ENCODE assay signal across 23 cellular contexts in the genomic region with DNA sequence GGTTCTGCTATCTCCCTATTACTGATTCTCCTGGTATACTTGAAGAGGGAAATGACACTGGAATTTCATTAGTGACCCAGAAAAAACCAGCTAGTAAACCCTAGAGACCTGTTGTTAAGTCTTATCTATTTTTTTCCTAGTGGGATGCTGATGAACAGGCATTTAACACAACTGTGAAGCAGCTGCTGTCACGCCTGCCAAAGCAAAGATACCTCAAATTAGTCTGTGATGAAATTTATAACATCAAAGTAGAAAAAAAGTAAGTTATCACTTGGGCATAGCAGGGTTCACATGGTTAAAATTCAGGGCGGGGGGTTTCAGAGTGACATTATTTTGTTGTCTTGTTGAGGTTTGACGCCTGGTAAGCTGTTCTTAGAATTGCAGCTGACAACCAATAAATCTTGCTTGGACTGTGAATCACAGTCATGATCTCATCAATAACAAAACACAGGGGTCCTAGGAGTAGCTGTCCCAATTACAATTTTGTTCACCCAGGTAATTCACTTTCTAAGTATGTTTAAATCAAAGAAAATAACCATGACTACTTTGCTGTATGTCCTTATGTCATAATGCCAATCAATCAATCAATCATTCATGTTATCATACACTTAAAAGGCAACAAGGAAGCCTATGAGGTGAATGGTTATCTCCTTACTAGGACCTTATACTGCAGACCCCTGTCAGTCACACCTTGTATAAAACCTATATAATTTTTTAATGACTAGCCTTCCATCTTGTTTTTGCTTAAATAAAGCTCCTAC. TPM values are rescaled to one million over a fixed set of nuclear protein-coding genes. Genes with fewer than 3 reads are reported as not detected.
A peak's percentile ranks its signal among the peaks of the same experiment; 100 is the strongest.
DNase-seq lines count a peak whose midpoint lies in the region; ATAC-seq and TF ChIP-seq lines count a peak whose summit lies in the region.
"Had no signal": no experiment of that assay in that cellular context is flagged by ENCODE, and none has a peak within 500 bp of the region (broad histone marks: within the 10 kb centered on the region; RNA-seq: fewer than 3 reads in every experiment).

No MANE protein-coding gene starts in this region.

- H3K4me1 ChIP-seq in CD4-positive, CD25-positive, alpha-beta regulatory T cell (ENCODE audit: control insufficient read depth, insufficient read depth, low read length, poor library complexity, severe bottlenecking), result peaks cover 23% of the 10 kb centered on the region

- POLR2A ChIA-PET in HEK293T (lab: Yijun Ruan, JAX), result interaction anchor here (0.9 kb wide), 1 partner anchor 173 kb away, joined by 3 read pairs; no protein-coding TSS in a partner anchor

- H3K27ac Mint-ChIP-seq in CD4-positive, CD25-positive, alpha-beta regulatory T cell, result no peak overlapping the region
- peak overlapping the region; percentile 71 for H3K27ac Mint-ChIP-seq in activated naive CD8-positive, alpha-beta T cell treated with anti-CD3 and anti-CD28 coated beads for 36 hours
- H3K27ac Mint-ChIP-seq: memory B cell, progenitor cell of endocrine pancreas had no signal

- H3K4me1 Mint-ChIP-seq in CD4-positive, CD25-positive, alpha-beta regulatory T cell, result peaks cover 29 to 35% (median 33%) of the 10 kb centered on the region in 4 donors
- H3K4me1 Mint-ChIP-seq in activated naive CD8-positive, alpha-beta T cell treated with anti-CD3 and anti-CD28 coated beads for 36 hours, result peaks cover 30% of the 10 kb centered on the region

- no peaks in the 10 kb centered on the region for H3K9me3 Mint-ChIP-seq in CD4-positive, CD25-positive, alpha-beta regulatory T cell
- H3K9me3 Mint-ChIP-seq in activated naive CD8-positive, alpha-beta T cell treated with anti-CD3 and anti-CD28 coated beads for 36 hours, result no peaks in the 10 kb centered on the region
- H3K9me3 Mint-ChIP-seq: memory B cell had no signal

- H3K4me3 Mint-ChIP-seq in CD4-positive, CD25-positive, alpha-beta regulatory T cell, result no peak overlapping the region
- no peak overlapping the region for H3K4me3 Mint-ChIP-seq in activated naive CD8-positive, alpha-beta T cell treated with anti-CD3 and anti-CD28 coated beads for 36 hours
- H3K4me3 Mint-ChIP-seq: memory B cell had no signal

- H3K36me3 ChIP-seq in CD4-positive, CD25-positive, alpha-beta regulatory T cell (ENCODE audit: control insufficient read depth, insufficient read depth, low read length), result peaks cover 73% of the 10 kb centered on the region

- ATAC-seq in CD4-positive, CD25-positive, alpha-beta regulatory T cell (ENCODE audit: low read depth in 2 of 2), result no peak
- no peak for ATAC-seq in left colon
- ATAC-seq in HG03520 (IDR thresholded peaks at IDR 0.05; ENCODE audit: unreplicated experiment), result no peak

- H3K27me3 ChIP-seq in CD4-positive, CD25-positive, alpha-beta regulatory T cell (ENCODE audit: control insufficient read depth, insufficient read depth, low read length), result no peaks in the 10 kb centered on the region
- H3K27me3 ChIP-seq: BLaER1, sigmoid colon, transverse colon had no signal

- CTCF ChIA-PET in HEK293T (lab: Yijun Ruan, JAX), result interaction anchor here (0.7 kb wide), 1 partner anchor 183 kb away, joined by 3 read pairs; no protein-coding TSS in a partner anchor

- no peak for DNase-seq in CD4-positive, CD25-positive, alpha-beta regulatory T cell
- DNase-seq in HEK293T (ENCODE audit: extremely low spot score) (no peak), myocyte (ENCODE audit: low read depth) (peak; percentile 62), left colon (no peak), glomerular visceral epithelial cell (ENCODE audit: extremely low spot score) (no peak)
- no peak for DNase-seq in activated naive CD8-positive, alpha-beta T cell treated with anti-CD3 and anti-CD28 coated beads for 36 hours
- DNase-seq: activated naive CD4-positive, alpha-beta T cell; activated T-cell treated with anti-CD3 and anti-CD28 coated beads, Interleukin-2, amount 50 U/mL, for 1 hour; amygdala; DMS153; Karpas-422; NCI-H1436; NCI-H2081; NCI-H526; PC-9; Right ventricle myocardium superior; sigmoid colon; stimulated activated CD4-positive, alpha-beta T cell treated with anti-CD3 and anti-CD28 coated beads, Interleukin-4, amount 100 ng/mL, for 1 hour; transverse colon had no signal

- no peak overlapping the region for H3K4me3 ChIP-seq in CD4-positive, CD25-positive, alpha-beta regulatory T cell (ENCODE audit: low read depth, low read length)
- H3K4me3 ChIP-seq: BLaER1, PC-9, sigmoid colon, transverse colon had no signal

- H3K27me3 Mint-ChIP-seq in CD4-positive, CD25-positive, alpha-beta regulatory T cell, result no peaks in the 10 kb centered on the region
- H3K27me3 Mint-ChIP-seq in activated naive CD8-positive, alpha-beta T cell treated with anti-CD3 and anti-CD28 coated beads for 36 hours, result no peaks in the 10 kb centered on the region
- H3K27me3 Mint-ChIP-seq: memory B cell, progenitor cell of endocrine pancreas had no signal

- intact Hi-C loops in left colon (cut with DNase I, micrococcal nuclease), result no loop called here

- peaks cover 41% of the 10 kb centered on the region for H3K36me3 Mint-ChIP-seq in CD4-positive, CD25-positive, alpha-beta regulatory T cell
- peaks cover 35% of the 10 kb centered on the region for H3K36me3 Mint-ChIP-seq in activated naive CD8-positive, alpha-beta T cell treated with anti-CD3 and anti-CD28 coated beads for 36 hours

- peak overlapping the region; percentile 9 for H3K27ac ChIP-seq in CD4-positive, CD25-positive, alpha-beta regulatory T cell (ENCODE audit: insufficient read depth, low read length, poor library complexity, severe bottlenecking)
- H3K27ac ChIP-seq: BLaER1, PC-9, sigmoid colon, transverse colon had no signal

- H3K9me3 ChIP-seq in CD4-positive, CD25-positive, alpha-beta regulatory T cell (ENCODE audit: control insufficient read depth in 2 of 2, low read length in 2 of 2), result no peaks in the 10 kb centered on the region
- H3K9me3 ChIP-seq: BLaER1, sigmoid colon, transverse colon had no signal

TF ChIP-seq in HEK293T, 16 proteins besides CTCF, POLR2A, EP300 and RAD21:
- peak; percentile 61 for TF ChIP-seq PKNOX1 (IDR thresholded peaks at IDR 0.05)
- no peak for TF ChIP-seq ARNT (IDR thresholded peaks at IDR 0.05)
TF ChIP-seq in HEK293T: peak in this region for 1.

RNA-seq across cellular contexts. Expression of gene SRP14, which starts 4.6 kb away (rescaled TPM):
- total RNA-seq in CD4-positive, CD25-positive, alpha-beta regulatory T cell, result 128 TPM
- polyA plus RNA-seq in CD4-positive, CD25-positive, alpha-beta regulatory T cell, result 100 to 1,000 TPM; 800 to 928 (median 868) TPM
- total RNA-seq in activated naive CD8-positive, alpha-beta T cell treated with anti-CD3 and anti-CD28 coated beads for 36 hours, result 100 to 1,000 TPM; 161 to 169 TPM
- total RNA-seq in myocyte (268 and 288 TPM in 2 replicates), left colon (100 to 1,000 TPM; 144 to 153 TPM)
- 357 TPM for polyA plus RNA-seq in myocyte (2012)
